1 cellular context compared by ENCODE assay signal in genomic region chr14:80645667-80646413, GRCh38.
TF ChIP-seq lines count a peak whose summit lies in the region.

No MANE protein-coding gene starts in this region.

TF ChIP-seq in IMR-90, 13 proteins besides CTCF, POLR2A, EP300 and RAD21 (continued from another document):
- TF ChIP-seq RFX5 (IDR thresholded peaks at IDR 0.05; ENCODE audit: low read depth, low read length) = no peak
- no peak for TF ChIP-seq SMC3 (IDR thresholded peaks at IDR 0.05; ENCODE audit: low read depth, low read length)
- TF ChIP-seq MXI1 (IDR thresholded peaks at IDR 0.05; ENCODE audit: borderline replicate concordance, low read depth, low read length) = no peak
- no peak for TF ChIP-seq ELK1 (IDR thresholded peaks at IDR 0.05; ENCODE audit: borderline replicate concordance, low read depth, low read length)
- TF ChIP-seq FOS (IDR thresholded peaks at IDR 0.05; ENCODE audit: low read depth, low read length) = no peak
- no peak for TF ChIP-seq USF2 (IDR thresholded peaks at IDR 0.05; ENCODE audit: low read depth, low read length)
- no peak for TF ChIP-seq CEBPB (IDR thresholded peaks at IDR 0.05; ENCODE audit: low read depth, low read length)
